8 cellular contexts compared by ENCODE assay signal in genomic region chr18:23071285-23071684, GRCh38.
DNase-seq lines count a peak whose midpoint lies in the region; ATAC-seq and TF ChIP-seq lines count a peak whose summit lies in the region.

No MANE protein-coding gene starts in this region.

- no peaks in the 10 kb centered on the region for H3K79me2 ChIP-seq in osteoblast (ENCODE audit: insufficient read depth, low read length)

- H3K4me2 ChIP-seq in osteoblast (ENCODE audit: insufficient read depth, low read length), result no peak overlapping the region

- H3K4me1 ChIP-seq in osteoblast (ENCODE audit: insufficient read depth, low read length) (no peaks in the 10 kb centered on the region), suprapubic skin (no peaks in the 10 kb centered on the region)

- ATAC-seq in HG03066 (IDR thresholded peaks at IDR 0.05; ENCODE audit: low read depth, unreplicated experiment), result peak; percentile 96

- H2AFZ ChIP-seq in osteoblast (ENCODE audit: low read length), result peak overlapping the region; percentile 27

- no peaks in the 10 kb centered on the region for H3K9me3 ChIP-seq in osteoblast (ENCODE audit: low read depth, low read length)
- H3K9me3 ChIP-seq in suprapubic skin, result no peaks in the 10 kb centered on the region

- no peaks in the 10 kb centered on the region for H4K20me1 ChIP-seq in osteoblast (ENCODE audit: insufficient read depth, low read length)

- DNase-seq in SKM-1 treated with dmso at 0.1 percent for 144 hours (lab: John Stamatoyannopoulos, UW; ENCODE audit: unreplicated experiment) (peak; percentile 99), osteoblast (ENCODE audit: insufficient read length, low spot score, missing footprints) (no peak), DMS79 (lab: John Stamatoyannopoulos, UW) (no peak), NCI-H446 (lab: John Stamatoyannopoulos, UW) (no peak), suprapubic skin (ENCODE audit: low spot score in 2 of 2) (no peak)
- DNase-seq in activated naive CD4-positive, alpha-beta T cell treated with anti-CD3 and anti-CD28 coated beads, Interleukin-2, amount 50 U/mL, for 16 hours, result peak; percentile 60

- H3K27me3 ChIP-seq in osteoblast (ENCODE audit: insufficient read depth, low read length), result no peaks in the 10 kb centered on the region
- H3K27me3 ChIP-seq in suprapubic skin, result no peaks in the 10 kb centered on the region

- H3K4me3 ChIP-seq in osteoblast (ENCODE audit: insufficient read depth, low read length), result no peak overlapping the region
- H3K4me3 ChIP-seq in suprapubic skin, result no peak overlapping the region

- TF ChIP-seq EP300 in suprapubic skin (IDR thresholded peaks at IDR 0.05), result no peak

- 68% methylated on average over 5 of the region's 5 CpGs for WGBS in suprapubic skin

- TF ChIP-seq CTCF in osteoblast (IDR thresholded peaks at IDR 0.05; ENCODE audit: extremely low read depth, low read depth, low read length) (no peak), suprapubic skin (IDR thresholded peaks at IDR 0.05) (no peak)

- H3K36me3 ChIP-seq in osteoblast (ENCODE audit: insufficient read depth, low read length) (no peaks in the 10 kb centered on the region), suprapubic skin (no peaks in the 10 kb centered on the region)

- TF ChIP-seq POLR2A in GM18951 (IDR thresholded peaks at IDR 0.05; ENCODE audit: extremely low read depth, insufficient read depth, insufficient read length) (peak; percentile 33), suprapubic skin (IDR thresholded peaks at IDR 0.05) (no peak)

- H3K27ac ChIP-seq in osteoblast (ENCODE audit: low read depth, low read length) (no peak overlapping the region), suprapubic skin (no peak overlapping the region)

- in situ Hi-C loops in GM18951 (cut with MboI; ENCODE audit: low sequenced_read_pairs, unreplicated experiment), result no loop called here

Comparison
In these comparisons a context has a peak if more than half of its experiments do, and no peak if none do; other contexts are left out.
1. DNase-seq: peak in SKM-1 treated with dmso at 0.1 percent for 144 hours (single experiment) and activated naive CD4-positive, alpha-beta T cell treated with anti-CD3 and anti-CD28 coated beads, Interleukin-2, amount 50 U/mL, for 16 hours (single experiment); none in osteoblast (single experiment), DMS79 (single experiment), NCI-H446 (0 of 2) and suprapubic skin (0 of 2).